In the genomic region with DNA sequence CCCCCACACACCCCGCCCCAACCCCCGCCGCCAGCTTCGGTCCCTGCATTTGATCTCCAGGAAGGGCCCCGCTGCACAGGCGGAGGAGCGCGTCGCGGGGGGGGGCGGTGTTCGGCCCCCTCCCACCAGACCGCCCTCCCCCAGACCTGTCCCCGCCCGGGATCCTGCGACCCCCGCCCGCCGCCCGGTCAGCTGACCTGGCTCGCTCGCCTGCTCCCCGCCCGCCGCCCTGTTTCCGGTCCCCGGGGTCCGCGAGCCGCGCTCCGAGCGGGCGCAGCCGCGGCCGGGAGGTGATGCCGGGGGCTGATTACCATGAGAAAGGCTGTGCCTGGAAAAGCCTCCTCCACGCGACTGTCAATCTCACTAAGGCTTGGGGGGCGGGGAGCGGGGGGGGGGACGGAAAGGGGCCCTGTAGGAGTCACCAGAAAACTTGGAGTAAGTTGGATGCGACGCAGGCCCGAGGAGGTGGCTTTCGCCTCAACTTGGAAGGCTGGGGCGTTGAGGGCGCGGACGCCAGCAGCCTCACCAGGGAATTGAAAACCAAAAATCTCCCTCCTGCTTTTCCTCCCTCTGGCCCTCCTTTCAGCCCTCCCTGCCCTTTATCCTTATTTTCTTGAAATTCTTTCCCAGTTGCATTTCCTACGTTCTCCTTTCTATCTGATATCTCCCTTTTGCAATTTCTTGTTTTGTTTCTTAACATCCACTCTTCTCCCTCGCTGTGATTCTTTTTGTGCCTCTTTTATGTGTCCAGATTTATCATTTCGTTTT, we compare ENCODE assay signal across 8 cellular contexts. TPM values are rescaled to one million over a fixed set of nuclear protein-coding genes. Genes with fewer than 3 reads are reported as not detected.
DNase-seq lines count a peak whose midpoint lies in the region; ATAC-seq and TF ChIP-seq lines count a peak whose summit lies in the region.

No MANE protein-coding gene starts in this region.

- H3K4me3 ChIP-seq in SK-N-MC: peak overlapping the region; percentile 84
- peak overlapping the region; percentile 37 for H3K4me3 ChIP-seq in mononuclear cell (ENCODE audit: low read length)
- peak overlapping the region; percentile 24 to 54 (median 35) for H3K4me3 ChIP-seq in transverse colon

- H3K4me3 Mint-ChIP-seq in endothelial cell (ENCODE audit: unreplicated experiment): peak overlapping the region; percentile 89

- H3K27ac ChIP-seq in SK-N-MC (peak overlapping the region; percentile 87), transverse colon (peak overlapping the region; percentile 74 to 91 (median 87))

- H3K27me3 ChIP-seq in mononuclear cell (ENCODE audit: insufficient read depth, low read length) (peaks cover 24% of the 10 kb centered on the region), transverse colon (peaks cover 73% of the 10 kb centered on the region)

- TF ChIP-seq CTCF in endothelial cell (IDR thresholded peaks at IDR 0.05; ENCODE audit: unreplicated experiment) (no peak), transverse colon (IDR thresholded peaks at IDR 0.05) (no peak)

- H3K9me3 ChIP-seq in SK-N-MC (ENCODE audit: low read depth, low read length) (no peaks in the 10 kb centered on the region), mononuclear cell (ENCODE audit: low read depth, low read length) (no peaks in the 10 kb centered on the region), transverse colon (no peaks in the 10 kb centered on the region)

- peaks cover 14% of the 10 kb centered on the region for H3K27me3 Mint-ChIP-seq in endothelial cell (ENCODE audit: unreplicated experiment)

- H3K9ac ChIP-seq in SK-N-MC (ENCODE audit: insufficient read length): peak overlapping the region; percentile 78

- H3K36me3 ChIP-seq in SK-N-MC (ENCODE audit: insufficient read depth, low read length) (no peaks in the 10 kb centered on the region), transverse colon (no peaks in the 10 kb centered on the region)

- in situ Hi-C loops in transverse colon (cut with MboI; ENCODE audit: low pct_ligation_motif_present in 1 of 4, low pct_unique_long_range_greater_than_20kb in 1 of 4, low sequenced_read_pairs in 3 of 4): loop anchor here in 2 of 4 donors (25.0 kb wide), 2 partner anchors 587 to 1238 kb away; no protein-coding TSS in a partner anchor

- TF ChIP-seq EP300 in transverse colon (IDR thresholded peaks at IDR 0.05; ENCODE audit: low read depth): no peak

- no peaks in the 10 kb centered on the region for H3K36me3 Mint-ChIP-seq in endothelial cell (ENCODE audit: low read depth, unreplicated experiment)

- no peaks in the 10 kb centered on the region for H3K9me3 Mint-ChIP-seq in endothelial cell (ENCODE audit: unreplicated experiment)

- 12 to 17% methylated on average over 10 to 21 of the region's 54 CpGs for WGBS in transverse colon (ENCODE audit: low coverage in 1 of 2), 2 donors

- ATAC-seq in HG02938 (IDR thresholded peaks at IDR 0.05; ENCODE audit: unreplicated experiment): no peak
- no peak for ATAC-seq in GM19395 (IDR thresholded peaks at IDR 0.05; ENCODE audit: unreplicated experiment)

- intact Hi-C loops in transverse colon (cut with DNase I; ENCODE audit: low total_unique reads): no loop called here

- peak; percentile 15 for DNase-seq in activated CD4-positive, alpha-beta T cell treated with anti-CD3 and anti-CD28 coated beads for 48 hours
- no peak for DNase-seq in activated CD4-positive, alpha-beta T cell treated with anti-CD3 and anti-CD28 coated beads, Interleukin-2, amount 50 U/mL, for 1 hour
- DNase-seq in SK-N-MC (ENCODE audit: low read depth, low spot score): no peak
- peak; percentile 65 for DNase-seq in endothelial cell (ENCODE audit: low spot score)
- DNase-seq in transverse colon: peak; percentile 23

- peaks cover 25% of the 10 kb centered on the region for H3K4me1 Mint-ChIP-seq in endothelial cell (ENCODE audit: unreplicated experiment)

- peak overlapping the region; percentile 67 for H3K27ac Mint-ChIP-seq in endothelial cell (ENCODE audit: unreplicated experiment)

- TF ChIP-seq POLR2A in transverse colon (IDR thresholded peaks at IDR 0.05): peak; percentile 9

- H3K4me1 ChIP-seq in mononuclear cell (ENCODE audit: insufficient read depth, low read length) (peaks cover 34% of the 10 kb centered on the region), transverse colon (peaks cover 0 to 15% (median 3%) of the 10 kb centered on the region in 4 donors)

RNA-seq across cellular contexts. Expression of a gene that starts 4.5 kb away (rescaled TPM):
- total RNA-seq in endothelial cell (ENCODE audit: unreplicated experiment): 109 TPM
- 511 TPM for total RNA-seq in mononuclear cell
- total RNA-seq in transverse colon: 10 to 100 TPM; 19.8 to 69.6 (median 42.9) TPM

Comparison
In these comparisons a context has a peak if more than half of its experiments do, and no peak if none do; other contexts are left out.
1. DNase-seq: peak in activated CD4-positive, alpha-beta T cell treated with anti-CD3 and anti-CD28 coated beads for 48 hours (single experiment), endothelial cell (single experiment) and transverse colon (single experiment); none in activated CD4-positive, alpha-beta T cell treated with anti-CD3 and anti-CD28 coated beads, Interleukin-2, amount 50 U/mL, for 1 hour (single experiment) and SK-N-MC (single experiment).
2. Peak in every context shown above with its lines, with median percentiles within 50 percentile points of each other: H3K4me3 ChIP-seq.